15 cellular contexts compared by ENCODE assay signal in the genomic region with DNA sequence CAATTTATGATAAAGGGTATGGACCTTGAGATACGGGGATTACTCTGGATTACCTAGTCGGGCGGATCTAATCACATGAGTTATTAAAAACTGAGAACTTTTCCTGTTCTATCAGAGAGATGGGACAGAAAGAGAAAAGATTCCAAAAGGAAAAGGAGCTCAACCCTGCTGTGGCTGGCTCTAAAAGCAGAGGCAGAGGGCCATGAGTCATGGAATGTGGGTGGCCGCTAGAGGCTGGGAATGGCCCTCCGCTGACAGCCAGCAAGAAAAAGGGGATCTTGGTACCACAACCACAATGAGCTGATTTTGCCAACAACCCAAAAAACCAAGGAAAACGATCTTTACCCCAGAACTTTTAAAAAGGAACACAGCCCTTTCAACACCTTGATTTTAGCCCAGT.
DNase-seq lines count a peak whose midpoint lies in the region; ATAC-seq, FAIRE-seq and TF ChIP-seq lines count a peak whose summit lies in the region.
"Had no signal": no experiment of that assay in that cellular context is flagged by ENCODE, and none has a peak within 500 bp of the region (broad histone marks: within the 10 kb centered on the region; RNA-seq: fewer than 3 reads in every experiment).

No MANE protein-coding gene starts in this region.

- no peak for TF ChIP-seq CTCF in astrocyte (IDR thresholded peaks at IDR 0.05; ENCODE audit: insufficient read depth, low read depth, low read length)
- no peak for TF ChIP-seq CTCF in esophagus muscularis mucosa (IDR thresholded peaks at IDR 0.05)

- ATAC-seq in activated T-cell treated with anti-CD3 and anti-CD28 coated beads, Interleukin-2, amount 50 U/mL, for 72 hours (replicated peaks in 1 of 2) = no peak
- ATAC-seq: K562; naive thymus-derived CD8-positive, alpha-beta T cell had no signal

- intact Hi-C loops in esophagus muscularis mucosa (cut with DNase I) = no loop called here

- no peaks in the 10 kb centered on the region for H3K27me3 Mint-ChIP-seq in astrocyte (ENCODE audit: low read depth, unreplicated experiment)
- no peaks in the 10 kb centered on the region for H3K27me3 Mint-ChIP-seq in activated T-cell treated with anti-CD3 and anti-CD28 coated beads, Interleukin-2, amount 50 U/mL, for 72 hours (ENCODE audit: low read depth)
- H3K27me3 Mint-ChIP-seq: progenitor cell of endocrine pancreas had no signal

- H3K9me3 Mint-ChIP-seq in astrocyte (ENCODE audit: unreplicated experiment) = no peaks in the 10 kb centered on the region
- H3K9me3 Mint-ChIP-seq in activated T-cell treated with anti-CD3 and anti-CD28 coated beads, Interleukin-2, amount 50 U/mL, for 72 hours = peaks cover 0 to 2% of the 10 kb centered on the region in 2 donors

- H3K4me2 ChIP-seq in astrocyte (ENCODE audit: low read length) = peak overlapping the region; percentile 68

- peak; percentile 85 for FAIRE-seq in astrocyte (lab: Jason Lieb, UNC)
- FAIRE-seq: K562 had no signal

- DNase-seq in CD1c-positive myeloid dendritic cell (ENCODE audit: extremely low spot score) = peak; percentile 26
- DNase-seq in HS-27A (ENCODE audit: low read depth) = peak; percentile 29
- DNase-seq in astrocyte (ENCODE audit: low read depth) = peak; percentile 77
- peak; percentile 10 for DNase-seq in kidney tubule cell (ENCODE audit: low spot score)
- no peak for DNase-seq in activated T-cell treated with anti-CD3 and anti-CD28 coated beads, Interleukin-2, amount 50 U/mL, for 72 hours
- DNase-seq in NCI-H1105 (lab: John Stamatoyannopoulos, UW) = no peak
- DNase-seq in cerebellar cortex (ENCODE audit: low spot score) = no peak
- no peak for DNase-seq in esophagus muscularis mucosa (ENCODE audit: extremely low spot score)
- DNase-seq: activated effector memory CD4-positive, alpha-beta T cell treated with anti-CD3 and anti-CD28 coated beads, Interleukin-2, amount 50 U/mL, for 16 hours; naive thymus-derived CD8-positive, alpha-beta T cell; NCI-H1436 treated with DMSO at 0.1 percent for 48 hours; OCI-M1; WERI-Rb-1 had no signal

- no peaks in the 10 kb centered on the region for H3K36me3 ChIP-seq in astrocyte (ENCODE audit: insufficient read depth, low read length)
- H3K36me3 ChIP-seq in esophagus muscularis mucosa = no peaks in the 10 kb centered on the region
- H3K36me3 ChIP-seq: WERI-Rb-1 had no signal

- peaks cover 52% of the 10 kb centered on the region for H3K4me1 Mint-ChIP-seq in astrocyte (ENCODE audit: low read depth, unreplicated experiment)
- H3K4me1 Mint-ChIP-seq in activated T-cell treated with anti-CD3 and anti-CD28 coated beads, Interleukin-2, amount 50 U/mL, for 72 hours (ENCODE audit: low read depth) = no peaks in the 10 kb centered on the region
- H3K4me1 Mint-ChIP-seq: naive thymus-derived CD8-positive, alpha-beta T cell had no signal

- H3K4me3 Mint-ChIP-seq in astrocyte (ENCODE audit: unreplicated experiment) = no peak overlapping the region
- no peak overlapping the region for H3K4me3 Mint-ChIP-seq in activated T-cell treated with anti-CD3 and anti-CD28 coated beads, Interleukin-2, amount 50 U/mL, for 72 hours
- H3K4me3 Mint-ChIP-seq: naive thymus-derived CD8-positive, alpha-beta T cell had no signal

- no peak overlapping the region for H3K27ac Mint-ChIP-seq in astrocyte (ENCODE audit: unreplicated experiment)
- no peak overlapping the region for H3K27ac Mint-ChIP-seq in activated T-cell treated with anti-CD3 and anti-CD28 coated beads, Interleukin-2, amount 50 U/mL, for 72 hours
- H3K27ac Mint-ChIP-seq: naive thymus-derived CD8-positive, alpha-beta T cell; progenitor cell of endocrine pancreas had no signal

- H3K27me3 ChIP-seq in astrocyte (ENCODE audit: insufficient read depth, low read length) = no peaks in the 10 kb centered on the region
- H3K27me3 ChIP-seq in esophagus muscularis mucosa = no peaks in the 10 kb centered on the region

- no peak for TF ChIP-seq EP300 in esophagus muscularis mucosa (IDR thresholded peaks at IDR 0.05)

- H3K36me3 Mint-ChIP-seq in astrocyte (ENCODE audit: low read depth, unreplicated experiment) = no peaks in the 10 kb centered on the region
- no peaks in the 10 kb centered on the region for H3K36me3 Mint-ChIP-seq in activated T-cell treated with anti-CD3 and anti-CD28 coated beads, Interleukin-2, amount 50 U/mL, for 72 hours (ENCODE audit: insufficient read depth in 2 of 2)
- H3K36me3 Mint-ChIP-seq: naive thymus-derived CD8-positive, alpha-beta T cell had no signal

- H3K4me3 ChIP-seq in astrocyte (ENCODE audit: insufficient read depth, low read depth, low read length) = no peak overlapping the region
- no peak overlapping the region for H3K4me3 ChIP-seq in esophagus muscularis mucosa
- H3K4me3 ChIP-seq: K562 had no signal

- H3K9ac ChIP-seq in astrocyte (ENCODE audit: low read length) = no peak overlapping the region

- H3K27ac ChIP-seq in astrocyte (ENCODE audit: low read depth, low read length) (no peak overlapping the region), esophagus muscularis mucosa (replicated peaks in 1 of 4) (no peak overlapping the region)
- H3K27ac ChIP-seq: WERI-Rb-1 had no signal

- WGBS in esophagus muscularis mucosa = 81% methylated on average over 6 of the region's 6 CpGs

- no peaks in the 10 kb centered on the region for H4K20me1 ChIP-seq in astrocyte (ENCODE audit: insufficient read depth, low read length)

- H2AFZ ChIP-seq in astrocyte (ENCODE audit: low read depth, low read length) = no peak overlapping the region

- H3K9me3 ChIP-seq in astrocyte (ENCODE audit: insufficient read depth, low read depth, low read length) (no peaks in the 10 kb centered on the region), esophagus muscularis mucosa (no peaks in the 10 kb centered on the region)

- H3K4me1 ChIP-seq in astrocyte (ENCODE audit: insufficient read depth, low read length) (peaks cover 22% of the 10 kb centered on the region), esophagus muscularis mucosa (peaks cover 0 to 15% (median 5%) of the 10 kb centered on the region in 4 donors)

- H3K79me2 ChIP-seq in astrocyte (ENCODE audit: insufficient read depth, low read length) = no peaks in the 10 kb centered on the region

- no peak for TF ChIP-seq POLR2A in esophagus muscularis mucosa (IDR thresholded peaks at IDR 0.05; ENCODE audit: low read depth)

Comparison
In these comparisons a context has a peak if more than half of its experiments do, and no peak if none do; other contexts are left out.
1. DNase-seq: peak in CD1c-positive myeloid dendritic cell (single experiment), HS-27A (single experiment), astrocyte (single experiment) and kidney tubule cell (single experiment); none in activated T-cell treated with anti-CD3 and anti-CD28 coated beads, Interleukin-2, amount 50 U/mL, for 72 hours (0 of 2), NCI-H1105 (single experiment), cerebellar cortex (single experiment) and esophagus muscularis mucosa (single experiment).